1 cellular context compared by ENCODE assay signal in the genomic region with DNA sequence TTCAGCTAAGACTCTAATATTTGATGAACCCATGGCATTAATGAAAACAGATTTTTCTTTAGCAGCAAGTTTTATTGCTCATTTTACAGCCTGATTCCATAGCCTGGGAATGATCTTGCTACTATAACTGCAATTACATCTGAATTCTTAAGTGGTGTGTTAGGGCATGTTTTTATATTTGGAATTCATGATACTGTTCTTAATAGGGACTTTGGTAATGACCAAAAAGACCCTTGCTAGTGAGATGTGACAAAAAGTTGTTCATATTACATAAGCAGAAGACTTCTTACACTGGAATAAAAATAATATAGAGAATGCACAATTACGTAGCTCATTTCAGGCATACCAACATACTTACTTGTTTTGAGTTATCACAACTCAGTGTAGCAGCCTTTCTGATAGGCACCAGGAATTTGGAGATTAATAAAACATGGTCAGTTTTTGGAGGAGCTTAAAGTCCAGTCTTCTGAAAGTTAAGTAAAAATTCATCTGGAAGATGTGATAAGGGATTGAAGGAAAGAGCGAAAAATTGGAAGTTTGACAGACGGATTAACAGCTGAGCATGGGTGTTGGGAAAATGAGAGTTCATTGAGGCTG.
TF ChIP-seq lines count a peak whose summit lies in the region.

No MANE protein-coding gene starts in this region.

TF ChIP-seq in GM23338, 12 proteins besides CTCF, POLR2A, EP300 and RAD21:
- TF ChIP-seq, protein P1, sequence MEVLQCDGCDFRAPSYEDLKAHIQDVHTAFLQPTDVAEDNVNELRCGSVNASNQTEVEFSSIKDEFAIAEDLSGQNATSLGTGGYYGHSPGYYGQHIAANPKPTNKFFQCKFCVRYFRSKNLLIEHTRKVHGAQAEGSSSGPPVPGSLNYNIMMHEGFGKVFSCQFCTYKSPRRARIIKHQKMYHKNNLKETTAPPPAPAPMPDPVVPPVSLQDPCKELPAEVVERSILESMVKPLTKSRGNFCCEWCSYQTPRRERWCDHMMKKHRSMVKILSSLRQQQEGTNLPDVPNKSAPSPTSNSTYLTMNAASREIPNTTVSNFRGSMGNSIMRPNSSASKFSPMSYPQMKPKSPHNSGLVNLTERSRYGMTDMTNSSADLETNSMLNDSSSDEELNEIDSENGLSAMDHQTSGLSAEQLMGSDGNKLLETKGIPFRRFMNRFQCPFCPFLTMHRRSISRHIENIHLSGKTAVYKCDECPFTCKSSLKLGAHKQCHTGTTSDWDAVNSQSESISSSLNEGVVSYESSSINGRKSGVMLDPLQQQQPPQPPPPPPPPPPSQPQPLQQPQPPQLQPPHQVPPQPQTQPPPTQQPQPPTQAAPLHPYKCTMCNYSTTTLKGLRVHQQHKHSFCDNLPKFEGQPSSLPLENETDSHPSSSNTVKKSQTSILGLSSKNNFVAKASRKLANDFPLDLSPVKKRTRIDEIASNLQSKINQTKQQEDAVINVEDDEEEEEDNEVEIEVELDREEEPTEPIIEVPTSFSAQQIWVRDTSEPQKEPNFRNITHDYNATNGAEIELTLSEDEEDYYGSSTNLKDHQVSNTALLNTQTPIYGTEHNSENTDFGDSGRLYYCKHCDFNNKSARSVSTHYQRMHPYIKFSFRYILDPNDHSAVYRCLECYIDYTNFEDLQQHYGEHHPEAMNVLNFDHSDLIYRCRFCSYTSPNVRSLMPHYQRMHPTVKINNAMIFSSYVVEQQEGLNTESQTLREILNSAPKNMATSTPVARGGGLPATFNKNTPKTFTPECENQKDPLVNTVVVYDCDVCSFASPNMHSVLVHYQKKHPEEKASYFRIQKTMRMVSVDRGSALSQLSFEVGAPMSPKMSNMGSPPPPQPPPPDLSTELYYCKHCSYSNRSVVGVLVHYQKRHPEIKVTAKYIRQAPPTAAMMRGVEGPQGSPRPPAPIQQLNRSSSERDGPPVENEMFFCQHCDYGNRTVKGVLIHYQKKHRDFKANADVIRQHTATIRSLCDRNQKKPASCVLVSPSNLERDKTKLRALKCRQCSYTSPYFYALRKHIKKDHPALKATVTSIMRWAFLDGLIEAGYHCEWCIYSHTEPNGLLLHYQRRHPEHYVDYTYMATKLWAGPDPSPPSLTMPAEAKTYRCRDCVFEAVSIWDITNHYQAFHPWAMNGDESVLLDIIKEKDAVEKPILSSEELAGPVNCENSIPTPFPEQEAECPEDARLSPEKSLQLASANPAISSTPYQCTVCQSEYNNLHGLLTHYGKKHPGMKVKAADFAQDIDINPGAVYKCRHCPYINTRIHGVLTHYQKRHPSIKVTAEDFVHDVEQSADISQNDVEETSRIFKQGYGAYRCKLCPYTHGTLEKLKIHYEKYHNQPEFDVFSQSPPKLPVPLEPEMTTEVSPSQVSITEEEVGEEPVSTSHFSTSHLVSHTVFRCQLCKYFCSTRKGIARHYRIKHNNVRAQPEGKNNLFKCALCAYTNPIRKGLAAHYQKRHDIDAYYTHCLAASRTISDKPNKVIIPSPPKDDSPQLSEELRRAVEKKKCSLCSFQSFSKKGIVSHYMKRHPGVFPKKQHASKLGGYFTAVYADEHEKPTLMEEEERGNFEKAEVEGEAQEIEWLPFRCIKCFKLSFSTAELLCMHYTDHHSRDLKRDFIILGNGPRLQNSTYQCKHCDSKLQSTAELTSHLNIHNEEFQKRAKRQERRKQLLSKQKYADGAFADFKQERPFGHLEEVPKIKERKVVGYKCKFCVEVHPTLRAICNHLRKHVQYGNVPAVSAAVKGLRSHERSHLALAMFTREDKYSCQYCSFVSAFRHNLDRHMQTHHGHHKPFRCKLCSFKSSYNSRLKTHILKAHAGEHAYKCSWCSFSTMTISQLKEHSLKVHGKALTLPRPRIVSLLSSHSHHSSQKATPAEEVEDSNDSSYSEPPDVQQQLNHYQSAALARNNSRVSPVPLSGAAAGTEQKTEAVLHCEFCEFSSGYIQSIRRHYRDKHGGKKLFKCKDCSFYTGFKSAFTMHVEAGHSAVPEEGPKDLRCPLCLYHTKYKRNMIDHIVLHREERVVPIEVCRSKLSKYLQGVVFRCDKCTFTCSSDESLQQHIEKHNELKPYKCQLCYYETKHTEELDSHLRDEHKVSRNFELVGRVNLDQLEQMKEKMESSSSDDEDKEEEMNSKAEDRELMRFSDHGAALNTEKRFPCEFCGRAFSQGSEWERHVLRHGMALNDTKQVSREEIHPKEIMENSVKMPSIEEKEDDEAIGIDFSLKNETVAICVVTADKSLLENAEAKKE (CRISPR knock-in tag; IDR thresholded peaks at IDR 0.05), result no peak
- TF ChIP-seq CREB1 (CRISPR knock-in tag; IDR thresholded peaks at IDR 0.05; ENCODE audit: low read depth) (no peak), EZH2phosphoT487 (IDR thresholded peaks at IDR 0.05; ENCODE audit: unreplicated experiment) (no peak), POLR2AphosphoS5 (IDR thresholded peaks at IDR 0.05; ENCODE audit: low read depth) (no peak), EZH2 (IDR thresholded peaks at IDR 0.05; ENCODE audit: low read depth, unreplicated experiment) (no peak), JUNB (IDR thresholded peaks at IDR 0.05; ENCODE audit: unreplicated experiment) (no peak), STAT1 (IDR thresholded peaks at IDR 0.05; ENCODE audit: unreplicated experiment) (no peak), ZNF114 (CRISPR knock-in tag; IDR thresholded peaks at IDR 0.05) (no peak)
- TF ChIP-seq, protein P2, sequence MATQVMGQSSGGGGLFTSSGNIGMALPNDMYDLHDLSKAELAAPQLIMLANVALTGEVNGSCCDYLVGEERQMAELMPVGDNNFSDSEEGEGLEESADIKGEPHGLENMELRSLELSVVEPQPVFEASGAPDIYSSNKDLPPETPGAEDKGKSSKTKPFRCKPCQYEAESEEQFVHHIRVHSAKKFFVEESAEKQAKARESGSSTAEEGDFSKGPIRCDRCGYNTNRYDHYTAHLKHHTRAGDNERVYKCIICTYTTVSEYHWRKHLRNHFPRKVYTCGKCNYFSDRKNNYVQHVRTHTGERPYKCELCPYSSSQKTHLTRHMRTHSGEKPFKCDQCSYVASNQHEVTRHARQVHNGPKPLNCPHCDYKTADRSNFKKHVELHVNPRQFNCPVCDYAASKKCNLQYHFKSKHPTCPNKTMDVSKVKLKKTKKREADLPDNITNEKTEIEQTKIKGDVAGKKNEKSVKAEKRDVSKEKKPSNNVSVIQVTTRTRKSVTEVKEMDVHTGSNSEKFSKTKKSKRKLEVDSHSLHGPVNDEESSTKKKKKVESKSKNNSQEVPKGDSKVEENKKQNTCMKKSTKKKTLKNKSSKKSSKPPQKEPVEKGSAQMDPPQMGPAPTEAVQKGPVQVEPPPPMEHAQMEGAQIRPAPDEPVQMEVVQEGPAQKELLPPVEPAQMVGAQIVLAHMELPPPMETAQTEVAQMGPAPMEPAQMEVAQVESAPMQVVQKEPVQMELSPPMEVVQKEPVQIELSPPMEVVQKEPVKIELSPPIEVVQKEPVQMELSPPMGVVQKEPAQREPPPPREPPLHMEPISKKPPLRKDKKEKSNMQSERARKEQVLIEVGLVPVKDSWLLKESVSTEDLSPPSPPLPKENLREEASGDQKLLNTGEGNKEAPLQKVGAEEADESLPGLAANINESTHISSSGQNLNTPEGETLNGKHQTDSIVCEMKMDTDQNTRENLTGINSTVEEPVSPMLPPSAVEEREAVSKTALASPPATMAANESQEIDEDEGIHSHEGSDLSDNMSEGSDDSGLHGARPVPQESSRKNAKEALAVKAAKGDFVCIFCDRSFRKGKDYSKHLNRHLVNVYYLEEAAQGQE (IDR thresholded peaks at IDR 0.05; ENCODE audit: unreplicated experiment), result no peak
- TF ChIP-seq, protein P3, sequence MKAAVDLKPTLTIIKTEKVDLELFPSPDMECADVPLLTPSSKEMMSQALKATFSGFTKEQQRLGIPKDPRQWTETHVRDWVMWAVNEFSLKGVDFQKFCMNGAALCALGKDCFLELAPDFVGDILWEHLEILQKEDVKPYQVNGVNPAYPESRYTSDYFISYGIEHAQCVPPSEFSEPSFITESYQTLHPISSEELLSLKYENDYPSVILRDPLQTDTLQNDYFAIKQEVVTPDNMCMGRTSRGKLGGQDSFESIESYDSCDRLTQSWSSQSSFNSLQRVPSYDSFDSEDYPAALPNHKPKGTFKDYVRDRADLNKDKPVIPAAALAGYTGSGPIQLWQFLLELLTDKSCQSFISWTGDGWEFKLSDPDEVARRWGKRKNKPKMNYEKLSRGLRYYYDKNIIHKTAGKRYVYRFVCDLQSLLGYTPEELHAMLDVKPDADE (IDR thresholded peaks at IDR 0.05), result no peak
